8 cellular contexts compared by ENCODE assay signal in the genomic region with DNA sequence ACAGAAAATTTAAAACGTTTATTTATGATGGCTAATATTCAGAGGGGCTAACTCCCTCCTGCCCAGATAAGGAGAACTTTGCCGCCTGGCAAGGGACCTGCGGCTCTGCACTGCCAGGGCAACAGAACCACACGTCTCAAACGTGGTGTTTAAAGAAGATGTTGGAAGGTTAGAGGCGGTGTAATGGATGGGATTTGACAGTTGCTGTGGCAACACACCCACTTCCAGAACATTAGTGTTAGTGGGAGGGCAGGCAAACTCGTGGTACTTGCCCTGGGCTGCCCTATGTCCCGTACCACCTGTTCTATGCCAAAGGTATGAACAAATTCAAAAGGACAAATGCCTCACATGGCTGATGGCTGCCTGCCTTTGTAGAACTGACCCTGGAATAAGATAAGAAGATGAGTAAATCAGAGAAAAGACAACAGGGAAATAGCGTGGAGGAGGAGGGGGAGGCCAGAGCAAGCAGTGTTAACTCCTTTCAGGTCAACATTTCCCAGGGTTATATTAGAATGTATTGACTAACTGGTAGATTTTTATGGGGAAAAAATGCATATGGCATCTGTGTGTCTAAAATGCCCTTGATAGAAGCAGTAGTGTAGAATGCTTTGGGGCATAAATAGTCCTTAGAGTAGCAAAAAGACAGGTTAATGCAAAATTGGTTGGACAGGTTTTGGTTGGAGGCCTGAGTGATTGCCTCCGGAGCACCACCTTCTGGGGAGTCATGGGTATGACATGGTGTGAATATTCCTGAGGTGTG. TPM values are rescaled to one million over a fixed set of nuclear protein-coding genes. Genes with fewer than 3 reads are reported as not detected.
DNase-seq lines count a peak whose midpoint lies in the region; ATAC-seq and TF ChIP-seq lines count a peak whose summit lies in the region.

No MANE protein-coding gene starts in this region.

- DNase-seq in Right ventricle myocardium inferior (ENCODE audit: missing footprints) (no peak), cardiac septum (ENCODE audit: low spot score) (no peak), NCI-H2107 treated with DMSO at 0.1 percent for 48 hours (lab: John Stamatoyannopoulos, UW; ENCODE audit: unreplicated experiment) (peak; percentile 2), chondrocyte (ENCODE audit: low spot score) (no peak)
- DNase-seq in activated CD4-positive, CD25-positive, alpha-beta regulatory T cell treated with anti-CD3 and anti-CD28 coated beads, Interleukin-2, amount 50 U/mL, for 72 hours: peak; percentile 55
- peak; percentile 8 for DNase-seq in stimulated activated CD8-positive, alpha-beta memory T cell treated with anti-CD3 and anti-CD28 coated beads, Interleukin-15, amount 100 ng/mL, for 24 hours (ENCODE audit: low read depth)

- intact Hi-C loops in Right ventricle myocardium inferior (cut with DNase I) (loop anchor here (1.0 to 10.0 kb wide), 5 partner anchors 31 to 303 kb away; partner anchors contain the start of gene HLF), cardiac septum (cut with DNase I) (loop anchor here (2.0 to 5.0 kb wide), 2 partner anchors 57 to 303 kb away; no protein-coding TSS in a partner anchor)

- peaks cover 15% of the 10 kb centered on the region for H3K27me3 Mint-ChIP-seq in chondrocyte (ENCODE audit: low read depth)

- 23% methylated on average over 10 of the region's 10 CpGs for WGBS in liver

- peaks cover 9% of the 10 kb centered on the region for H3K9me3 Mint-ChIP-seq in chondrocyte (ENCODE audit: low read depth)

- H3K4me1 ChIP-seq in liver (ENCODE audit: control insufficient read depth in 4 of 4, insufficient read depth in 4 of 4, low read length in 3 of 4): peaks cover 0 to 34% (median 25%) of the 10 kb centered on the region in 4 donors

- TF ChIP-seq CTCF in chondrocyte (IDR thresholded peaks at IDR 0.05): peak; percentile 90
- TF ChIP-seq CTCF in liver (IDR thresholded peaks at IDR 0.05; ENCODE audit: low read depth, low read length, missing input control): peak; percentile 82

- peak overlapping the region in 1 of 2 donors; percentile 66 for H3K9ac ChIP-seq in liver (ENCODE audit: low read depth in 1 of 2, low read length in 2 of 2)

- H3K27ac Mint-ChIP-seq in chondrocyte (ENCODE audit: unreplicated experiment): no peak overlapping the region

- no peaks in the 10 kb centered on the region for H3K9me3 ChIP-seq in liver (ENCODE audit: control insufficient read depth in 4 of 4, low read length in 3 of 4)

- ATAC-seq in Right ventricle myocardium inferior: peak; percentile 89
- ATAC-seq in HG02981 (IDR thresholded peaks at IDR 0.05; ENCODE audit: unreplicated experiment): peak; percentile 84

- H3K27me3 ChIP-seq in liver (ENCODE audit: control insufficient read depth in 4 of 4, insufficient read depth in 4 of 4, low read length in 3 of 4): no peaks in the 10 kb centered on the region

- no peak overlapping the region for H3K4me3 Mint-ChIP-seq in chondrocyte (ENCODE audit: unreplicated experiment)

- H3K27ac ChIP-seq in liver (ENCODE audit: low read depth in 1 of 2, low read length in 2 of 2): peak overlapping the region; percentile 53 to 87

- TF ChIP-seq RAD21 in liver (IDR thresholded peaks at IDR 0.05): peak; percentile 85 to 91

- no peaks in the 10 kb centered on the region for H3K36me3 Mint-ChIP-seq in chondrocyte (ENCODE audit: low read depth)

- H3K36me3 ChIP-seq in liver (ENCODE audit: control insufficient read depth in 4 of 4, insufficient read depth in 3 of 4, low read depth in 1 of 4, low read length in 3 of 4): peaks cover 0 to 15% (median 9%) of the 10 kb centered on the region in 4 donors

- H3K4me1 Mint-ChIP-seq in chondrocyte (ENCODE audit: low read depth): no peaks in the 10 kb centered on the region

- H3K4me3 ChIP-seq in liver (ENCODE audit: low read depth in 1 of 3, low read length in 3 of 3): no peak overlapping the region

TF ChIP-seq in liver, 16 proteins besides CTCF, POLR2A, EP300 and RAD21:
- TF ChIP-seq, protein P1, sequence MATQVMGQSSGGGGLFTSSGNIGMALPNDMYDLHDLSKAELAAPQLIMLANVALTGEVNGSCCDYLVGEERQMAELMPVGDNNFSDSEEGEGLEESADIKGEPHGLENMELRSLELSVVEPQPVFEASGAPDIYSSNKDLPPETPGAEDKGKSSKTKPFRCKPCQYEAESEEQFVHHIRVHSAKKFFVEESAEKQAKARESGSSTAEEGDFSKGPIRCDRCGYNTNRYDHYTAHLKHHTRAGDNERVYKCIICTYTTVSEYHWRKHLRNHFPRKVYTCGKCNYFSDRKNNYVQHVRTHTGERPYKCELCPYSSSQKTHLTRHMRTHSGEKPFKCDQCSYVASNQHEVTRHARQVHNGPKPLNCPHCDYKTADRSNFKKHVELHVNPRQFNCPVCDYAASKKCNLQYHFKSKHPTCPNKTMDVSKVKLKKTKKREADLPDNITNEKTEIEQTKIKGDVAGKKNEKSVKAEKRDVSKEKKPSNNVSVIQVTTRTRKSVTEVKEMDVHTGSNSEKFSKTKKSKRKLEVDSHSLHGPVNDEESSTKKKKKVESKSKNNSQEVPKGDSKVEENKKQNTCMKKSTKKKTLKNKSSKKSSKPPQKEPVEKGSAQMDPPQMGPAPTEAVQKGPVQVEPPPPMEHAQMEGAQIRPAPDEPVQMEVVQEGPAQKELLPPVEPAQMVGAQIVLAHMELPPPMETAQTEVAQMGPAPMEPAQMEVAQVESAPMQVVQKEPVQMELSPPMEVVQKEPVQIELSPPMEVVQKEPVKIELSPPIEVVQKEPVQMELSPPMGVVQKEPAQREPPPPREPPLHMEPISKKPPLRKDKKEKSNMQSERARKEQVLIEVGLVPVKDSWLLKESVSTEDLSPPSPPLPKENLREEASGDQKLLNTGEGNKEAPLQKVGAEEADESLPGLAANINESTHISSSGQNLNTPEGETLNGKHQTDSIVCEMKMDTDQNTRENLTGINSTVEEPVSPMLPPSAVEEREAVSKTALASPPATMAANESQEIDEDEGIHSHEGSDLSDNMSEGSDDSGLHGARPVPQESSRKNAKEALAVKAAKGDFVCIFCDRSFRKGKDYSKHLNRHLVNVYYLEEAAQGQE (IDR thresholded peaks at IDR 0.05): peak; percentile 55
- TF ChIP-seq EGR1 (IDR thresholded peaks at IDR 0.05; ENCODE audit: low read depth in 2 of 2): peak; percentile 70 to 83
- TF ChIP-seq SP1 (IDR thresholded peaks at IDR 0.05): peak; percentile 91
- peak; percentile 46 to 78 for TF ChIP-seq JUND (IDR thresholded peaks at IDR 0.05)
- peak; percentile 66 for TF ChIP-seq FOXA2 (IDR thresholded peaks at IDR 0.05)
- TF ChIP-seq HNF4G (IDR thresholded peaks at IDR 0.05): no peak
- no peak for TF ChIP-seq ATF3 (IDR thresholded peaks at IDR 0.05)
- TF ChIP-seq GABPA (IDR thresholded peaks at IDR 0.05 in 1 of 2, conservative IDR thresholded peaks at IDR 0.05 in 1 of 2): peak in 1 of 2 donors; percentile 30
- TF ChIP-seq ZBTB33 (IDR thresholded peaks at IDR 0.05): peak; percentile 46
- peak; percentile 97 to 98 for TF ChIP-seq RXRA (IDR thresholded peaks at IDR 0.05)
- no peak for TF ChIP-seq TAF1 (conservative IDR thresholded peaks at IDR 0.05)
- TF ChIP-seq HNF4A (conservative IDR thresholded peaks at IDR 0.05): peak; percentile 73 to 90
- no peak for TF ChIP-seq NR2F2 (IDR thresholded peaks at IDR 0.05)
- peak; percentile 81 for TF ChIP-seq FOXA1 (IDR thresholded peaks at IDR 0.05)
- TF ChIP-seq, protein P2, sequence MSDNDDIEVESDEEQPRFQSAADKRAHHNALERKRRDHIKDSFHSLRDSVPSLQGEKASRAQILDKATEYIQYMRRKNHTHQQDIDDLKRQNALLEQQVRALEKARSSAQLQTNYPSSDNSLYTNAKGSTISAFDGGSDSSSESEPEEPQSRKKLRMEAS (IDR thresholded peaks at IDR 0.05): peak; percentile 94
- TF ChIP-seq YY1 (IDR thresholded peaks at IDR 0.05): peak; percentile 90

RNA-seq across cellular contexts. Expression of gene HLF, which starts 30.8 kb away (rescaled TPM):
- total RNA-seq in Right ventricle myocardium inferior (35.7 TPM), cardiac septum (9.8 TPM), chondrocyte (0.18 to 0.47 TPM (median 0.27 TPM) in 3 replicates), liver (10 to 100 TPM in 1 of 2 donors, 1 to 10 TPM in 1; 8.0 to 59.3 TPM)
- polyA plus RNA-seq in liver: 10 to 100 TPM; 23.5 to 25.7 TPM

Comparison
In these comparisons a context has a peak if more than half of its experiments do, and no peak if none do; other contexts are left out.
1. DNase-seq: peak in NCI-H2107 treated with DMSO at 0.1 percent for 48 hours (single experiment), activated CD4-positive, CD25-positive, alpha-beta regulatory T cell treated with anti-CD3 and anti-CD28 coated beads, Interleukin-2, amount 50 U/mL, for 72 hours (single experiment) and stimulated activated CD8-positive, alpha-beta memory T cell treated with anti-CD3 and anti-CD28 coated beads, Interleukin-15, amount 100 ng/mL, for 24 hours (single experiment); none in Right ventricle myocardium inferior (single experiment), cardiac septum (single experiment) and chondrocyte (single experiment).